Comparison of ENCODE assay signal across 1 cellular context in genomic region chr2:135985826-135986393, GRCh38.
A peak's percentile ranks its signal among the peaks of the same experiment; 100 is the strongest.
TF ChIP-seq lines count a peak whose summit lies in the region.

No MANE protein-coding gene starts in this region.

TF ChIP-seq in HepG2, 621 proteins besides CTCF, POLR2A, EP300 and RAD21 (continued from another document and continues in another):
- TF ChIP-seq ZNF318 (CRISPR knock-in tag; IDR thresholded peaks at IDR 0.05) (peak; percentile 30; the same call in 1 of the 2 replicates), TGIF2 (CRISPR knock-in tag; IDR thresholded peaks at IDR 0.05) (no peak), ZNF576 (CRISPR knock-in tag; IDR thresholded peaks at IDR 0.05) (peak; percentile 69; the same call in 1 of the 2 replicates), SKIL (CRISPR knock-in tag; IDR thresholded peaks at IDR 0.05; ENCODE audit: borderline replicate concordance) (peak; percentile 32; the same call in 1 of the 2 replicates), ZNF264 (CRISPR knock-in tag; IDR thresholded peaks at IDR 0.05) (no peak), NR2F1 (CRISPR knock-in tag; IDR thresholded peaks at IDR 0.05) (no peak), ZNF513 (CRISPR knock-in tag; conservative IDR thresholded peaks at IDR 0.05) (no peak), ZNF12 (CRISPR knock-in tag; IDR thresholded peaks at IDR 0.05) (0 out of 2 replicates have a peak, but pooled peaks have one; percentile 6), EEA1 (CRISPR knock-in tag; IDR thresholded peaks at IDR 0.05; ENCODE audit: borderline replicate concordance) (no peak), CREM (IDR thresholded peaks at IDR 0.05) (no peak), CREM (CRISPR knock-in tag; IDR thresholded peaks at IDR 0.05) (no peak), PAWR (CRISPR knock-in tag; IDR thresholded peaks at IDR 0.05; ENCODE audit: borderline replicate concordance) (no peak), MYNN (CRISPR knock-in tag; IDR thresholded peaks at IDR 0.05; ENCODE audit: low read depth) (no peak), NCOA5 (CRISPR knock-in tag; IDR thresholded peaks at IDR 0.05) (no peak), MIER2 (CRISPR knock-in tag; IDR thresholded peaks at IDR 0.05) (no peak), ZNF275 (CRISPR knock-in tag; IDR thresholded peaks at IDR 0.05; ENCODE audit: borderline replicate concordance) (0 out of 2 replicates have a peak, but pooled peaks have one; percentile 24), TOPORS (CRISPR knock-in tag; IDR thresholded peaks at IDR 0.05) (no peak), ZNF878 (CRISPR knock-in tag; IDR thresholded peaks at IDR 0.05) (no peak; the same call in 1 of the 2 replicates), IRF2 (CRISPR knock-in tag; IDR thresholded peaks at IDR 0.05) (no peak; the same call in 1 of the 2 replicates), RCOR2 (CRISPR knock-in tag; IDR thresholded peaks at IDR 0.05) (no peak), THRA (CRISPR knock-in tag; IDR thresholded peaks at IDR 0.05; ENCODE audit: borderline replicate concordance) (no peak), BCL6 (CRISPR knock-in tag; IDR thresholded peaks at IDR 0.05) (no peak), TBX2 (CRISPR knock-in tag; IDR thresholded peaks at IDR 0.05; ENCODE audit: borderline replicate concordance) (no peak), ZC3H13 (CRISPR knock-in tag; IDR thresholded peaks at IDR 0.05) (peak; percentile 90; the same call in 1 of the 2 replicates), RFX3 (CRISPR knock-in tag; IDR thresholded peaks at IDR 0.05) (no peak), ZNF230 (CRISPR knock-in tag; IDR thresholded peaks at IDR 0.05) (no peak), TEAD3 (CRISPR knock-in tag; optimal IDR thresholded peaks at IDR 0.05; ENCODE audit: borderline replicate concordance) (no peak), NR2F2 (IDR thresholded peaks at IDR 0.05; ENCODE audit: borderline replicate concordance, low read depth) (no peak), ZMYM4 (CRISPR knock-in tag; IDR thresholded peaks at IDR 0.05) (no peak), REXO4 (CRISPR knock-in tag; IDR thresholded peaks at IDR 0.05; ENCODE audit: borderline replicate concordance) (0 out of 2 replicates have a peak, but pooled peaks have one; percentile 20), FIP1L1 (IDR thresholded peaks at IDR 0.05; ENCODE audit: borderline replicate concordance, insufficient read depth, low read depth, low read length) (no peak), TEAD2 (CRISPR knock-in tag; IDR thresholded peaks at IDR 0.05) (no peak), ZBTB43 (CRISPR knock-in tag; conservative IDR thresholded peaks at IDR 0.05) (no peak), TFDP2 (CRISPR knock-in tag; IDR thresholded peaks at IDR 0.05) (peak; percentile 12; the same call in 1 of the 2 replicates), ZBTB26 (CRISPR knock-in tag; IDR thresholded peaks at IDR 0.05; ENCODE audit: borderline replicate concordance) (peak; percentile 44; the same call in 1 of the 2 replicates), ZFP36 (IDR thresholded peaks at IDR 0.05; ENCODE audit: borderline replicate concordance, low read depth, low read length, partially characterized antibody) (no peak), TBL1XR1 (IDR thresholded peaks at IDR 0.05; ENCODE audit: borderline replicate concordance, low read length, partially characterized antibody) (no peak), SAFB2 (CRISPR knock-in tag; IDR thresholded peaks at IDR 0.05; ENCODE audit: borderline replicate concordance, low read depth) (no peak)
